8 cellular contexts compared by ENCODE assay signal in the genomic region with DNA sequence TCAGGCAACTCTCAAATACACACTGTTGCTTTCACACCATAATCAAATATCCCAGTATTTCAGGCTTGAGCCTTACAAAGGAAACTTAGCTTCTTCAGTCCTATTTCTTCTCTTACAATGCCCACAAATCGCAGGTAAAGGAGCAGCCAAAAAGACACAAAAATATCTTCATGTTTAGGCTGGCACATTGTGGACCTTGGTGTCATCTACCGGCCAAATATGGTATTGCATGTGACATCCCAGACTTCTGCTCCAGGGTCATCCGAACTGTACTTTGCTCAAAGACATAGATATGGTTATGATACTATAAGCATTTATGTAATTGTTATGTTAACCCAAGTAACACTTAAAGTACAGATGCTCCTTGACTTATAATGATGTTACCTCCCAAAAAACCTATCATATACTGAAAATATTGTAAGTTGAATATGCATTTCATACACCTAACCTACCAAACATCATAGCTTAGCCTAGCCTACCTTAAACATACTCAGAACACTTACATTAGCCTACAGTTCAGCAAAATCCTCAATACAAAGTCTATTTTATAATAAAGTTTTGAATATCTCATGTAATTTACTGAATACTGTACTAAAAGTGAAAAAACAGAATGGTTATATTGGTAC. TPM values are rescaled to one million over a fixed set of nuclear protein-coding genes. Genes with fewer than 3 reads are reported as not detected.
DNase-seq lines count a peak whose midpoint lies in the region; ATAC-seq and TF ChIP-seq lines count a peak whose summit lies in the region.

No MANE protein-coding gene starts in this region.

- DNase-seq in activated gamma-delta T cell treated with Interleukin-2 at 50 U/mL for 16 hours (peak; percentile 47), activated gamma-delta T cell (lab: John Stamatoyannopoulos, UW) (no peak), NAMALWA (ENCODE audit: low spot score) (peak; percentile 75), left lung (no peak)
- DNase-seq in central memory CD8-positive, alpha-beta T cell (ENCODE audit: low spot score in 2 of 2) = peak; percentile 26 to 37
- DNase-seq in stimulated activated CD8-positive, alpha-beta memory T cell treated with anti-CD3 and anti-CD28 coated beads, Interleukin-12 subunit alpha, Interleukin-12 subunit beta, amount 100 ng/mL, for 1 hour (ENCODE audit: low read depth) = peak; percentile 29

- H3K4me3 Mint-ChIP-seq in central memory CD8-positive, alpha-beta T cell = no peak overlapping the region

- H3K27ac Mint-ChIP-seq in central memory CD8-positive, alpha-beta T cell (ENCODE audit: low read depth) = no peak overlapping the region

- no peak overlapping the region for H3K27ac ChIP-seq in left lung

- no peaks in the 10 kb centered on the region for H3K4me1 Mint-ChIP-seq in central memory CD8-positive, alpha-beta T cell

- H3K27me3 ChIP-seq in left lung = peaks cover 5 to 33% of the 10 kb centered on the region in 2 donors

- intact Hi-C loops in left lung (cut with DNase I) = no loop called here

- H3K36me3 ChIP-seq in left lung = no peaks in the 10 kb centered on the region

- H3K4me1 ChIP-seq in left lung = no peaks in the 10 kb centered on the region

- ATAC-seq in central memory CD8-positive, alpha-beta T cell (replicated peaks; ENCODE audit: extremely low read depth, poor library complexity, severe bottlenecking) = no peak
- peak; percentile 92 for ATAC-seq in left lung
- ATAC-seq in HG03439 (IDR thresholded peaks at IDR 0.05; ENCODE audit: unreplicated experiment) = no peak

- H3K9me3 ChIP-seq in left lung = no peaks in the 10 kb centered on the region

- TF ChIP-seq CTCF in WI38 (IDR thresholded peaks at IDR 0.05; ENCODE audit: low read depth, low read length) = peak; percentile 98
- TF ChIP-seq CTCF in left lung (IDR thresholded peaks at IDR 0.05) = peak; percentile 88 to 96

- H3K4me3 ChIP-seq in WI38 (ENCODE audit: low read depth, low read length) (no peak overlapping the region), left lung (no peak overlapping the region)

- H3K36me3 Mint-ChIP-seq in central memory CD8-positive, alpha-beta T cell (ENCODE audit: insufficient read depth) = no peaks in the 10 kb centered on the region

- H3K9me3 Mint-ChIP-seq in central memory CD8-positive, alpha-beta T cell = no peaks in the 10 kb centered on the region

- peaks cover 81% of the 10 kb centered on the region for H3K27me3 Mint-ChIP-seq in central memory CD8-positive, alpha-beta T cell

RNA-seq across cellular contexts. Expression of a gene that starts 4.6 kb away (rescaled TPM):
- not detected for total RNA-seq in left lung

RNA-seq across cellular contexts. Expression of a gene that starts 30.0 kb away (rescaled TPM):
- total RNA-seq in left lung = 1 to 10 TPM; 2.6 to 2.7 TPM

RNA-seq across cellular contexts. Expression of a gene that starts 43.4 kb away (rescaled TPM):
- total RNA-seq in left lung = 10 to 100 TPM; 25.0 to 32.0 TPM

Comparison
In these comparisons a context has a peak if more than half of its experiments do, and no peak if none do; other contexts are left out.
1. DNase-seq: peak in activated gamma-delta T cell treated with Interleukin-2 at 50 U/mL for 16 hours (single experiment), NAMALWA (single experiment), central memory CD8-positive, alpha-beta T cell (2 of 2) and stimulated activated CD8-positive, alpha-beta memory T cell treated with anti-CD3 and anti-CD28 coated beads, Interleukin-12 subunit alpha, Interleukin-12 subunit beta, amount 100 ng/mL, for 1 hour (single experiment); none in activated gamma-delta T cell (single experiment) and left lung (0 of 2).